Comparison of ENCODE assay signal across 8 cellular contexts in genomic region chr19:32599736-32600157, GRCh38. TPM values are rescaled to one million over a fixed set of nuclear protein-coding genes. Genes with fewer than 3 reads are reported as not detected.
DNase-seq lines count a peak whose midpoint lies in the region; ATAC-seq, FAIRE-seq and TF ChIP-seq lines count a peak whose summit lies in the region.

No MANE protein-coding gene starts in this region.

- CTCF ChIA-PET in H1 (lab: Charles Lee; ENCODE audit: partially characterized antibody) = interaction anchor here (0.9 to 1.5 kb wide), 4 partner anchors 14 to 48 kb away, joined by 4 to 6 read pairs (median 4); no protein-coding TSS in a partner anchor

- H2AFZ ChIP-seq in H1 (ENCODE audit: low read length) = no peak overlapping the region

- no peaks in the 10 kb centered on the region for H3K9me3 ChIP-seq in WERI-Rb-1 (ENCODE audit: severe bottlenecking)
- H3K9me3 ChIP-seq in H1 (ENCODE audit: insufficient read depth in 2 of 2, low read depth in 1 of 2, low read length in 1 of 2) = no peaks in the 10 kb centered on the region
- no peaks in the 10 kb centered on the region for H3K9me3 ChIP-seq in tibial nerve

- H3K79me2 ChIP-seq in H1 (ENCODE audit: control insufficient read depth in 1 of 2, insufficient read depth in 2 of 2, low read length in 2 of 2) = no peaks in the 10 kb centered on the region

- H3K18ac ChIP-seq in H1 (ENCODE audit: extremely low read depth, low read length) = no peak overlapping the region

- H4K5ac ChIP-seq in H1 (ENCODE audit: insufficient read length, low read depth, low read length) = no peak overlapping the region

- H2BK15ac ChIP-seq in H1 (ENCODE audit: low read length) = no peak overlapping the region

- H2BK12ac ChIP-seq in H1 (ENCODE audit: low read depth, low read length) = no peak overlapping the region

- H3K4me2 ChIP-seq in H1 (ENCODE audit: insufficient read depth in 1 of 2, low read depth in 2 of 2, low read length in 2 of 2) = no peak overlapping the region

- H4K91ac ChIP-seq in H1 (replicated peaks; ENCODE audit: insufficient read length, low read length) = no peak overlapping the region

- no peak overlapping the region for H3K14ac ChIP-seq in H1 (ENCODE audit: insufficient read length)

- no peak overlapping the region for H2BK5ac ChIP-seq in H1 (ENCODE audit: low read depth, low read length)

- no peaks in the 10 kb centered on the region for H3K23me2 ChIP-seq in H1 (ENCODE audit: low read depth, low read length)

- ATAC-seq in GM21423 (IDR thresholded peaks at IDR 0.05; ENCODE audit: unreplicated experiment) = no peak

- no peak overlapping the region for H3K4me3 ChIP-seq in AG09309 (ENCODE audit: control insufficient read depth, low read depth, low read length)
- no peak overlapping the region for H3K4me3 ChIP-seq in WERI-Rb-1 (ENCODE audit: low read depth, low read length)
- no peak overlapping the region for H3K4me3 ChIP-seq in H1 (ENCODE audit: extremely low read depth in 1 of 4, insufficient read depth in 2 of 4, low read depth in 3 of 4, low read length in 4 of 4)
- no peak overlapping the region for H3K4me3 ChIP-seq in tibial nerve

- TF ChIP-seq POLR2A in H1 (IDR thresholded peaks at IDR 0.05; ENCODE audit: control extremely low read depth in 1 of 2, low read depth in 2 of 2, low read length in 2 of 2) (no peak), tibial nerve (IDR thresholded peaks at IDR 0.05) (no peak)

- WGBS in H1 (ENCODE audit: extremely low coverage in 1 of 2, insufficient coverage in 1 of 2, insufficient read length in 1 of 2, insufficient replicate concordance in 2 of 2, low coverage in 1 of 2, low lambda C conversion rate in 2 of 2, missing lambda C conversion rate in 1 of 2), 2 experiments = 74% methylated on average over 2 of the region's 2 CpGs; no CpG with 5 or more reads in 1 of the 2 experiments
- 6 to 11% methylated on average over 2 of the region's 2 CpGs for WGBS in tibial nerve, 2 donors

- H3K56ac ChIP-seq in H1 (replicated peaks; ENCODE audit: insufficient read length, low read depth, low read length) = no peak overlapping the region

- H3K4me1 ChIP-seq in H1 (replicated peaks in 1 of 4; ENCODE audit: control insufficient read depth in 3 of 4, insufficient read depth in 4 of 4, low read length in 3 of 4) = no peaks in the 10 kb centered on the region
- H3K4me1 ChIP-seq in tibial nerve = no peaks in the 10 kb centered on the region

- no peak overlapping the region for H4K8ac ChIP-seq in H1 (ENCODE audit: extremely low read depth, insufficient read depth, low read length)

- DNase-seq in AG09309 (ENCODE audit: low read depth) = peak; percentile 24
- DNase-seq in GM18507 (ENCODE audit: extremely low spot score, insufficient read length, low read depth) = peak; percentile 29
- DNase-seq in NCI-H2171 treated with DMSO at 0.1 percent for 48 hours (lab: John Stamatoyannopoulos, UW) = peak; percentile 62
- DNase-seq in WERI-Rb-1 = peak; percentile 35
- DNase-seq in H1 (ENCODE audit: low read depth in 1 of 2, low spot score in 2 of 2) = no peak
- DNase-seq in midbrain (lab: John Stamatoyannopoulos, UW) = peak; percentile 33
- DNase-seq in tibial nerve (ENCODE audit: low spot score in 2 of 2) = no peak

- no peaks in the 10 kb centered on the region for H3K79me1 ChIP-seq in H1 (ENCODE audit: low read depth, low read length)

- H3K27me3 ChIP-seq in WERI-Rb-1 (ENCODE audit: insufficient read depth, low read depth, severe bottlenecking) = no peaks in the 10 kb centered on the region
- no peaks in the 10 kb centered on the region for H3K27me3 ChIP-seq in H1 (replicated peaks in 1 of 4; ENCODE audit: control insufficient read depth in 3 of 4, extremely low read depth in 1 of 4, insufficient read depth in 3 of 4, low read length in 3 of 4)
- H3K27me3 ChIP-seq in tibial nerve = no peaks in the 10 kb centered on the region

- TF ChIP-seq EP300 in H1 (IDR thresholded peaks at IDR 0.05; ENCODE audit: borderline replicate concordance in 1 of 2, low read depth in 2 of 2, low read length in 2 of 2) (no peak), tibial nerve (IDR thresholded peaks at IDR 0.05) (no peak)

- H3K4ac ChIP-seq in H1 (replicated peaks; ENCODE audit: insufficient read length, low read depth, low read length) = no peak overlapping the region

- POLR2A ChIA-PET in H1 (lab: Charles Lee; ENCODE audit: partially characterized antibody) = no interaction called here

- H3K23ac ChIP-seq in H1 (ENCODE audit: insufficient read length) = no peak overlapping the region

- peak; percentile 83 for FAIRE-seq in GM18507 (lab: Jason Lieb, UNC)
- peak; percentile 66 for FAIRE-seq in H1 (lab: Jason Lieb, UNC)

- no peak overlapping the region for H3K9ac ChIP-seq in H1 (replicated peaks in 1 of 4; ENCODE audit: extremely low read depth in 1 of 4, low read depth in 3 of 4, low read length in 3 of 4)

- peak; percentile 76 for TF ChIP-seq CTCF in AG09309 (IDR thresholded peaks at IDR 0.05; ENCODE audit: control insufficient read depth, insufficient read depth, low read depth, low read length, missing control alignments)
- TF ChIP-seq CTCF in WERI-Rb-1 (IDR thresholded peaks at IDR 0.05; ENCODE audit: low read depth, low read length) = peak; percentile 63
- TF ChIP-seq CTCF in H1 (IDR thresholded peaks at IDR 0.05; ENCODE audit: control extremely low read depth in 1 of 3, insufficient read depth in 1 of 3, low read depth in 1 of 3, low read length in 3 of 3) = peak in 2 of 3 experiments; percentile 50 to 76; a peak in 3 of 4 replicates
- TF ChIP-seq CTCF in tibial nerve (IDR thresholded peaks at IDR 0.05) = peak; percentile 65 to 82 (median 69)

- TF ChIP-seq RAD21 in H1 (IDR thresholded peaks at IDR 0.05 in 1 of 2, conservative IDR thresholded peaks at IDR 0.05 in 1 of 2; ENCODE audit: low read depth in 2 of 2, low read length in 2 of 2) = peak; percentile 36 to 53

- H4K20me1 ChIP-seq in H1 (replicated peaks in 1 of 2; ENCODE audit: control insufficient read depth in 1 of 2, insufficient read depth in 2 of 2, low read length in 2 of 2) = peaks cover 0 to 1% of the 10 kb centered on the region in 2 experiments

- H3K27ac ChIP-seq in WERI-Rb-1 (no peak overlapping the region), H1 (ENCODE audit: low read depth, low read length) (no peak overlapping the region), tibial nerve (no peak overlapping the region)

- H2AK5ac ChIP-seq in H1 (ENCODE audit: low read depth, low read length) = no peak overlapping the region

- H2BK120ac ChIP-seq in H1 (replicated peaks; ENCODE audit: low read depth, low read length) = no peak overlapping the region

- peaks cover 37% of the 10 kb centered on the region for H3K36me3 ChIP-seq in WERI-Rb-1
- peaks cover 7 to 62% (median 41%) of the 10 kb centered on the region in 4 experiments; a peak in 7 of 8 replicates for H3K36me3 ChIP-seq in H1 (ENCODE audit: control insufficient read depth in 2 of 4, insufficient read depth in 4 of 4, low read length in 3 of 4)
- peaks cover 5 to 91% (median 15%) of the 10 kb centered on the region in 3 donors for H3K36me3 ChIP-seq in tibial nerve

- H2BK20ac ChIP-seq in H1 (ENCODE audit: low read length) = no peak overlapping the region

TF ChIP-seq in H1, 55 proteins besides CTCF, POLR2A, EP300 and RAD21:
- TF ChIP-seq CBX8 (IDR thresholded peaks at IDR 0.05; ENCODE audit: borderline replicate concordance, low read depth, low read length) (no peak), USF2 (IDR thresholded peaks at IDR 0.05; ENCODE audit: low read length) (no peak), RFX5 (IDR thresholded peaks at IDR 0.05; ENCODE audit: borderline replicate concordance, low read depth, low read length) (no peak), ATF3 (IDR thresholded peaks at IDR 0.05; ENCODE audit: insufficient read depth, low read depth, low read length) (no peak), SP1 (IDR thresholded peaks at IDR 0.05; ENCODE audit: low read depth, low read length) (no peak), KDM5A (IDR thresholded peaks at IDR 0.05; ENCODE audit: low read length) (no peak), CBX5 (IDR thresholded peaks at IDR 0.05; ENCODE audit: low read depth, low read length) (no peak), POLR2AphosphoS5 (IDR thresholded peaks at IDR 0.05; ENCODE audit: low read depth, low read length) (no peak)

RNA-seq across cellular contexts. Expression of gene PDCD5, which starts 18.8 kb away (rescaled TPM):
- total RNA-seq in H1 (2021; fragmentation: NEBNext Ultra II Directional; extraction: Animal tissue kit (Norgen Biotek cat#: 25700)) = 98.8 and 105 TPM in 2 replicates
- polyA plus RNA-seq in H1 (2011; rRNA removed) = 33.0 and 43.2 TPM in 2 replicates
- polyA plus RNA-seq in H1 (2011; cell fraction: cytosol; rRNA removed) = 97.4 TPM
- 27.0 TPM for polyA plus RNA-seq in H1 (2011; cell fraction: nucleus; rRNA removed)
- 60.9 to 91.9 TPM (median 63.5 TPM) in 4 replicates for polyA plus RNA-seq in H1 (2012, experiment 1 of 2)
- 32.0 TPM for polyA plus RNA-seq in H1 (2012, experiment 2 of 2)
- 240 TPM for polyA plus RNA-seq in H1 (2013, experiment 1 of 2)
- polyA plus RNA-seq in H1 (2013, experiment 2 of 2) = 254 TPM
- polyA minus RNA-seq in H1 (2011; rRNA and poly(A)+ RNA removed) = 7.8 TPM in 2 replicates
- polyA minus RNA-seq in H1 (2011; cell fraction: cytosol; rRNA and poly(A)+ RNA removed) = 37.1 TPM
- 25.5 TPM for polyA minus RNA-seq in H1 (2011; cell fraction: nucleus; rRNA and poly(A)+ RNA removed)
- 10 to 100 TPM; 64.9 to 88.5 (median 79.3) TPM for total RNA-seq in tibial nerve

Comparison
In these comparisons a context has a peak if more than half of its experiments do, and no peak if none do; other contexts are left out.
1. DNase-seq: peak in AG09309 (single experiment), GM18507 (single experiment), NCI-H2171 treated with DMSO at 0.1 percent for 48 hours (single experiment), WERI-Rb-1 (single experiment) and midbrain (single experiment); none in H1 (0 of 2) and tibial nerve (0 of 2).
2. Peak in every context shown above with its lines, with median percentiles within 50 percentile points of each other: CTCF ChIP-seq.